35 cellular contexts compared by ENCODE assay signal in the genomic region with DNA sequence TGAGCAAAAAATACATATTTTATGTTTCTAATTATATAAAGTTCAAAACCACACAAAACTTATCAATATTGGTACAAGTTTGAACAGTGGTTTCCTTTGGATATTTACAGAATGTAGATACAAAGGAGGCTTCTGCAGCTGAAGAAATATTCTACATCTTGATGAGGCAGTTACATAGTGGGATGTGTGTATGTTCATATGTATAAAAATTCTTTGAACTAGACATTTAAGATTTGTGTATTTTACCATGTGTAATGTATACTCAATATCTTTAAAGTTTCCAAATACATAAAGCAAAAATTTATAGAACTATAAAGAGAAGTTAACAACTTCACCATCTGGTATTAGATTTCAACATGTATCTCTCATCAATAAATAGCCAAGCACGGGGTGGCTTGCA.
DNase-seq lines count a peak whose midpoint lies in the region; ATAC-seq, FAIRE-seq and TF ChIP-seq lines count a peak whose summit lies in the region.
"Had no signal": no experiment of that assay in that cellular context is flagged by ENCODE, and none has a peak within 500 bp of the region (broad histone marks: within the 10 kb centered on the region; RNA-seq: fewer than 3 reads in every experiment).

No MANE protein-coding gene starts in this region.

- TF ChIP-seq POLR2A in GM18505 (IDR thresholded peaks at IDR 0.05; ENCODE audit: borderline replicate concordance, extremely low read depth, insufficient read depth, insufficient read length), result no peak

- 0 out of 2 replicates have a peak, but pooled peaks cover 3% of the 10 kb centered on the region for H3K9me2 ChIP-seq in PC-3 (replicated peaks; ENCODE audit: low read length)

- no peaks in the 10 kb centered on the region for H3K4me1 ChIP-seq in PC-3 (ENCODE audit: insufficient read depth, low read length)
- H3K4me1 ChIP-seq: A549, BE2C, BLaER1, Caco-2 had no signal

- H3K4me3 ChIP-seq in LNCaP clone FGC (ENCODE audit: low read depth, low read length) (no peak overlapping the region), PC-3 (ENCODE audit: low read length) (no peak overlapping the region)
- H3K4me3 ChIP-seq: A549; BLaER1; BLaER1 treated with 17β-estradiol and CSF1 and Interleukin-3, amounts not matched to agents 10 nM and 100 nM had no signal

- intact Hi-C loops in PC-3 (cut with micrococcal nuclease), result no loop called here

- peaks cover 18% of the 10 kb centered on the region for H3K36me3 Mint-ChIP-seq in activated naive CD8-positive, alpha-beta T cell treated with anti-CD3 and anti-CD28 coated beads for 36 hours
- H3K36me3 Mint-ChIP-seq: CD14-positive monocyte; CD8-positive, alpha-beta T cell had no signal

- no peak overlapping the region for H3K27ac ChIP-seq in PC-3 (ENCODE audit: low read length)
- H3K27ac ChIP-seq: 22Rv1; A549; BLaER1; BLaER1 treated with 17β-estradiol and CSF1 and Interleukin-3, amounts not matched to agents 10 nM and 100 nM; C4-2B had no signal

- H3K79me2 ChIP-seq in PC-3 (ENCODE audit: low read length), result no peaks in the 10 kb centered on the region

- FAIRE-seq in D721Med (lab: Jason Lieb, UNC) (peak; percentile 6), TTC549 (lab: Jason Lieb, UNC) (peak; percentile 53)
- FAIRE-seq: A549 had no signal

- H3K36me3 ChIP-seq in PC-3 (ENCODE audit: low read depth, low read length), result no peaks in the 10 kb centered on the region
- H3K36me3 ChIP-seq: BE2C; BLaER1; BLaER1 treated with 17β-estradiol and CSF1 and Interleukin-3, amounts not matched to agents 10 nM and 100 nM had no signal

- no peak overlapping the region for H3K4me3 Mint-ChIP-seq in activated naive CD8-positive, alpha-beta T cell treated with anti-CD3 and anti-CD28 coated beads for 36 hours
- H3K4me3 Mint-ChIP-seq: B cell; CD14-positive monocyte; CD4-positive, alpha-beta memory T cell; CD4-positive, alpha-beta T cell; CD4-positive, CD25-positive, alpha-beta regulatory T cell; CD8-positive, alpha-beta memory T cell; CD8-positive, alpha-beta T cell had no signal

- CTCF ChIA-PET in PC-3 (lab: Charles Lee), result no interaction called here

- no peak for TF ChIP-seq CTCF in D721Med (IDR thresholded peaks at IDR 0.05; ENCODE audit: insufficient read depth, missing control alignments)
- TF ChIP-seq CTCF in LNCaP clone FGC (IDR thresholded peaks at IDR 0.05; ENCODE audit: control insufficient read depth, extremely low read depth, insufficient read depth), result no peak
- no peak for TF ChIP-seq CTCF in PC-3 (conservative IDR thresholded peaks at IDR 0.05; ENCODE audit: low read depth, low read length)
- no peak for TF ChIP-seq CTCF in GM10266 (IDR thresholded peaks at IDR 0.05; ENCODE audit: control insufficient read depth, insufficient read depth, low read depth, missing control alignments)

- no peak overlapping the region for H2AFZ ChIP-seq in PC-3 (ENCODE audit: low read length)

- H3K27me3 ChIP-seq in PC-3 (ENCODE audit: low read length), result no peaks in the 10 kb centered on the region
- H3K27me3 ChIP-seq: BE2C; BLaER1; BLaER1 treated with 17β-estradiol and CSF1 and Interleukin-3, amounts not matched to agents 10 nM and 100 nM had no signal

- no TSS peak for BruUV-seq in PC-3 (replicated peaks; lab: Mats Ljungman, UMichigan)

- no peak overlapping the region for H3K9ac ChIP-seq in PC-3 (ENCODE audit: low read length)
- H3K9ac ChIP-seq: BLaER1; BLaER1 treated with 17β-estradiol and CSF1 and Interleukin-3, amounts not matched to agents 10 nM and 100 nM had no signal

- no peaks in the 10 kb centered on the region for H3K9me3 ChIP-seq in PC-3 (ENCODE audit: low read length)
- H3K9me3 ChIP-seq: A549; BE2C; BLaER1; BLaER1 treated with 17β-estradiol and CSF1 and Interleukin-3, amounts not matched to agents 10 nM and 100 nM; Caco-2 had no signal

- peaks cover 21% of the 10 kb centered on the region for H3K4me1 Mint-ChIP-seq in activated naive CD8-positive, alpha-beta T cell treated with anti-CD3 and anti-CD28 coated beads for 36 hours

- no peaks in the 10 kb centered on the region for H3K27me3 Mint-ChIP-seq in activated naive CD8-positive, alpha-beta T cell treated with anti-CD3 and anti-CD28 coated beads for 36 hours
- H3K27me3 Mint-ChIP-seq: B cell; CD4-positive, alpha-beta memory T cell; CD4-positive, alpha-beta T cell; CD8-positive, alpha-beta memory T cell had no signal

- no peak overlapping the region for H3K4me2 ChIP-seq in PC-3 (ENCODE audit: low read length)
- H3K4me2 ChIP-seq: A549; BLaER1; BLaER1 treated with 17β-estradiol and CSF1 and Interleukin-3, amounts not matched to agents 10 nM and 100 nM had no signal

- no peak overlapping the region for H3K27ac Mint-ChIP-seq in activated naive CD8-positive, alpha-beta T cell treated with anti-CD3 and anti-CD28 coated beads for 36 hours
- H3K27ac Mint-ChIP-seq: B cell; CD14-positive monocyte; CD4-positive, alpha-beta memory T cell; CD4-positive, alpha-beta T cell; CD4-positive, CD25-positive, alpha-beta regulatory T cell; CD8-positive, alpha-beta memory T cell; CD8-positive, alpha-beta T cell had no signal

- H3F3A ChIP-seq in PC-3 (ENCODE audit: low read length, unreplicated experiment), result no peaks in the 10 kb centered on the region

- H4K20me1 ChIP-seq in PC-3 (ENCODE audit: low read length), result no peaks in the 10 kb centered on the region
- H4K20me1 ChIP-seq: BLaER1; BLaER1 treated with 17β-estradiol and CSF1 and Interleukin-3, amounts not matched to agents 10 nM and 100 nM had no signal

- POLR2A ChIA-PET in PC-3 (lab: Charles Lee; ENCODE audit: unreplicated experiment), result no interaction called here

- ATAC-seq in PC-3, result peak; percentile 96
- ATAC-seq in GM18505 (IDR thresholded peaks at IDR 0.05; ENCODE audit: unreplicated experiment), result no peak
- ATAC-seq: A549; CD8-positive, alpha-beta T cell had no signal

- no peak for DNase-seq in D721Med (ENCODE audit: insufficient read length, low spot score)
- DNase-seq in LNCaP clone FGC (ENCODE audit: low read depth), result peak; percentile 10
- DNase-seq in PC-3, result no peak
- DNase-seq in GM10266 (ENCODE audit: extremely low spot score), result no peak
- no peak for DNase-seq in T-helper 2 cell
- no peak for DNase-seq in activated naive CD8-positive, alpha-beta T cell treated with anti-CD3 and anti-CD28 coated beads for 36 hours
- DNase-seq: 8988T; ACHN; AML-193; BE2C; C1 segment of cervical spinal cord; Caco-2; Calu3; CD4-positive, alpha-beta memory T cell; CD4-positive, alpha-beta T cell; CD4-positive, CD25-positive, alpha-beta regulatory T cell; CD8-positive, alpha-beta memory T cell; CD8-positive, alpha-beta T cell; COR-L47; DMS 273 treated with DMSO at 0.1 percent for 48 hours; DMS153; DMS53; DMS79; DMS79 treated with DMSO at 0.1 percent for 48 hours; DND-41; EL had no signal

- peaks cover 12% of the 10 kb centered on the region for H3K9me3 Mint-ChIP-seq in activated naive CD8-positive, alpha-beta T cell treated with anti-CD3 and anti-CD28 coated beads for 36 hours
